ENCODE assay signal across 8 cellular contexts in the genomic region with DNA sequence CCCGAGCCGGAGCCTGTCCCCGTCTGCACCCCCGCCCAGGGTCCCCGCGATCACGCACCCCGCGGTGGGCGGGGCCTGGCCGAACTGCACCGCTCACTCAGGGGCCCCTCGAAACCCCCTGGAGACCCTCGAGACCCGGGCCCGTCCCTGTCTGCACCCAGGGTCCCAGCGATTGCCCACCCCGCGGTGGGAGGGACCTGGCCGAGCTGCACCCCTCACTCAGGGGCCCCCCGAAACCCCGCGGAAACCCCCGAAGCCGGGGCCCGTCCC. TPM values are rescaled to one million over a fixed set of nuclear protein-coding genes. Genes with fewer than 3 reads are reported as not detected.
A peak's percentile ranks its signal among the peaks of the same experiment; 100 is the strongest.
DNase-seq lines count a peak whose midpoint lies in the region; ATAC-seq and TF ChIP-seq lines count a peak whose summit lies in the region.

No MANE protein-coding gene starts in this region.

- in situ Hi-C loops in GM13976 (cut with MboI; ENCODE audit: low sequenced_read_pairs, unreplicated experiment): no loop called here

- H3K4me1 ChIP-seq in tibial artery: peaks cover 0 to 21% (median 14%) of the 10 kb centered on the region in 4 donors

- H3K4me3 ChIP-seq in BJ (ENCODE audit: low read depth, low read length): peak overlapping the region; percentile 81
- peak overlapping the region; percentile 65 for H3K4me3 ChIP-seq in kidney epithelial cell (ENCODE audit: low read depth, low read length)
- H3K4me3 ChIP-seq in tibial artery: peak overlapping the region; percentile 86 to 95

- intact Hi-C loops in tibial artery (cut with DNase I; ENCODE audit: low total_unique reads): no loop called here

- peak overlapping the region; percentile 55 to 58 for H3K27ac ChIP-seq in tibial artery

- POLR2A ChIA-PET in BJ (lab: Charles Lee): interaction anchor here (0.6 to 0.7 kb wide), 2 partner anchors 11 to 123 kb away, joined by 3 to 4 read pairs; no protein-coding TSS in a partner anchor
- POLR2A ChIA-PET in GM10248 (lab: Yijun Ruan, JAX): interaction anchor here (1.6 to 2.9 kb wide), 2 partner anchors 21 to 29 kb away, joined by 4 to 45 read pairs; a partner anchor contains a TSS

- H3K27me3 Mint-ChIP-seq in activated naive CD8-positive, alpha-beta T cell treated with anti-CD3 and anti-CD28 coated beads for 36 hours: peaks cover 3% of the 10 kb centered on the region

- no peaks in the 10 kb centered on the region for H3K27me3 ChIP-seq in BJ (ENCODE audit: control insufficient read depth, insufficient read depth, low read length)
- no peaks in the 10 kb centered on the region for H3K27me3 ChIP-seq in kidney epithelial cell (ENCODE audit: control insufficient read depth, insufficient read depth, low read length)
- H3K27me3 ChIP-seq in tibial artery: no peaks in the 10 kb centered on the region

- no peaks in the 10 kb centered on the region for H3K9me3 ChIP-seq in tibial artery

- DNase-seq in BJ (ENCODE audit: low read depth): no peak
- no peak for DNase-seq in activated naive CD8-positive, alpha-beta T cell treated with anti-CD3 and anti-CD28 coated beads for 36 hours
- no peak for DNase-seq in kidney epithelial cell (ENCODE audit: low read depth)
- no peak for DNase-seq in tibial artery
- DNase-seq in NCI-H774 (lab: John Stamatoyannopoulos, UW): no peak
- DNase-seq in GM13976 (ENCODE audit: low spot score): no peak
- DNase-seq in GM10248 (ENCODE audit: extremely low spot score): no peak

- H3K4me1 Mint-ChIP-seq in activated naive CD8-positive, alpha-beta T cell treated with anti-CD3 and anti-CD28 coated beads for 36 hours: peaks cover 19% of the 10 kb centered on the region

- peak overlapping the region; percentile 88 for H3K27ac Mint-ChIP-seq in activated naive CD8-positive, alpha-beta T cell treated with anti-CD3 and anti-CD28 coated beads for 36 hours

- H3K9me3 Mint-ChIP-seq in activated naive CD8-positive, alpha-beta T cell treated with anti-CD3 and anti-CD28 coated beads for 36 hours: no peaks in the 10 kb centered on the region

- CTCF ChIA-PET in BJ (lab: Yijun Ruan, JAX): interaction anchor here (0.6 to 1.6 kb wide), 6 partner anchors 10 to 158 kb away, joined by 3 to 5 read pairs (median 4); no protein-coding TSS in a partner anchor
- CTCF ChIA-PET in GM10248 (lab: Yijun Ruan, JAX): interaction anchor here (0.7 to 1.5 kb wide), 8 partner anchors 13 to 192 kb away, joined by 3 to 10 read pairs (median 6); no protein-coding TSS in a partner anchor

- no peak for TF ChIP-seq CTCF in BJ (IDR thresholded peaks at IDR 0.05; ENCODE audit: insufficient read depth, low read depth, low read length)
- no peak for TF ChIP-seq CTCF in kidney epithelial cell (IDR thresholded peaks at IDR 0.05; ENCODE audit: insufficient read depth, low read length, poor library complexity, severe bottlenecking)
- no peak for TF ChIP-seq CTCF in tibial artery (IDR thresholded peaks at IDR 0.05)
- TF ChIP-seq CTCF in GM13976 (IDR thresholded peaks at IDR 0.05; ENCODE audit: borderline replicate concordance, control extremely low read depth, extremely low read depth, insufficient read depth, missing control alignments): no peak
- no peak for TF ChIP-seq CTCF in GM10248 (IDR thresholded peaks at IDR 0.05; ENCODE audit: control extremely low read depth, extremely low read depth, low read depth, missing control alignments)

- H3K4me3 Mint-ChIP-seq in activated naive CD8-positive, alpha-beta T cell treated with anti-CD3 and anti-CD28 coated beads for 36 hours: peak overlapping the region; percentile 85

- H3K36me3 ChIP-seq in BJ (ENCODE audit: control insufficient read depth, insufficient read depth, low read length) (no peaks in the 10 kb centered on the region), kidney epithelial cell (ENCODE audit: control insufficient read depth, insufficient read depth, low read length) (peaks cover 1% of the 10 kb centered on the region), tibial artery (peaks cover 0 to 3% (median 0%) of the 10 kb centered on the region in 3 donors)

- peak; percentile 15 for ATAC-seq in HG02678 (IDR thresholded peaks at IDR 0.05; ENCODE audit: unreplicated experiment)

- H3K36me3 Mint-ChIP-seq in activated naive CD8-positive, alpha-beta T cell treated with anti-CD3 and anti-CD28 coated beads for 36 hours: peaks cover 7% of the 10 kb centered on the region

RNA-seq across cellular contexts. Expression of a gene that starts 0.5 kb away (rescaled TPM):
- 53.4 and 80.0 TPM in 2 replicates for polyA plus RNA-seq in BJ (2011; rRNA removed)
- 29.4 and 42.0 TPM in 2 replicates for polyA minus RNA-seq in BJ (2011; rRNA and poly(A)+ RNA removed)
- 100 to 1,000 TPM; 105 to 107 TPM for total RNA-seq in activated naive CD8-positive, alpha-beta T cell treated with anti-CD3 and anti-CD28 coated beads for 36 hours
- 72.9 and 73.4 TPM in 2 replicates for total RNA-seq in kidney epithelial cell

RNA-seq across cellular contexts. Expression of a gene that starts 19.7 kb away (rescaled TPM):
- polyA plus RNA-seq in BJ (2011; rRNA removed): 54.5 and 69.8 TPM in 2 replicates
- 29.7 and 46.4 TPM in 2 replicates for polyA minus RNA-seq in BJ (2011; rRNA and poly(A)+ RNA removed)
- total RNA-seq in activated naive CD8-positive, alpha-beta T cell treated with anti-CD3 and anti-CD28 coated beads for 36 hours: 10 to 100 TPM; 83.0 to 97.2 TPM
- total RNA-seq in kidney epithelial cell: 99.6 and 106 TPM in 2 replicates

RNA-seq across cellular contexts. Expression of a gene that starts 28.9 kb away (rescaled TPM):
- polyA plus RNA-seq in BJ (2011; rRNA removed): 37.2 and 50.7 TPM in 2 replicates
- 9.2 and 14.2 TPM in 2 replicates for polyA minus RNA-seq in BJ (2011; rRNA and poly(A)+ RNA removed)
- total RNA-seq in activated naive CD8-positive, alpha-beta T cell treated with anti-CD3 and anti-CD28 coated beads for 36 hours: 100 to 1,000 TPM; 179 to 184 TPM
- 70.1 and 73.9 TPM in 2 replicates for total RNA-seq in kidney epithelial cell
